In the genomic region with DNA sequence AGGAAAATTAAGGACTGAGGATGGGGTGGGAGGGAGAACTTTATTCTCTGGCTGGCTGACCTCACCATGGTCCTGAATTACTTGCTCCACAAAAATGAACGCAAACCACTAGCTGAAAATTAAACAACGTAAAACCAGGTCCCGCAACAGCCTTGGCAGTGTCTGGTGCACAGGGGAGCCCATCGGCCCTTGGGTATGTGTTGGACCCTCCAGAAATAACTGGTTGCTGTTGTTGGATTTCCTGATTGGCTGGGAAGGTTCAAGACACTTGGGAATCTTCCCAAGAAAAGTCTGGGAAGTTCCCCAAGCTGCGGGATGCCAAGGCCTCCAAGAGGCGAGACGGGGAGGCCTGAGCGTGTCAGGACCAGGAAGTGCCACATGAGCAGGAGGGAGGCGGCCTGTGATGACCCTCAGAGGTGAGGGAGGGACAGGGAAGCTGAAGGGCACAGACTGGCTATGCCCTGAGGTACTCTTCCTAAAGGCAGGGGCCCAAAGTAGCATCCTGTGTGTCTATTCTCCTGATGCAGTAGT, we compare ENCODE assay signal across 28 cellular contexts. TPM values are rescaled to one million over a fixed set of nuclear protein-coding genes. Genes with fewer than 3 reads are reported as not detected.
A peak's percentile ranks its signal among the peaks of the same experiment; 100 is the strongest.
DNase-seq lines count a peak whose midpoint lies in the region; ATAC-seq and TF ChIP-seq lines count a peak whose summit lies in the region.
"Had no signal": no experiment of that assay in that cellular context is flagged by ENCODE, and none has a peak within 500 bp of the region (broad histone marks: within the 10 kb centered on the region; RNA-seq: fewer than 3 reads in every experiment).

No MANE protein-coding gene starts in this region.

- in situ Hi-C loops in GM13977 (cut with MboI; ENCODE audit: low pct_unique_long_range_greater_than_20kb, low sequenced_read_pairs, unreplicated experiment): no loop called here

- H3K9me3 ChIP-seq in right cardiac atrium (ENCODE audit: control insufficient read depth, low read length) (no peaks in the 10 kb centered on the region), right atrium auricular region (no peaks in the 10 kb centered on the region), SJCRH30 (replicated peaks) (no peaks in the 10 kb centered on the region)
- H3K9me3 ChIP-seq: BLaER1, HAP-1, SK-N-SH had no signal

- H3K36me3 ChIP-seq in right atrium auricular region (peaks cover 38% of the 10 kb centered on the region), SJCRH30 (no peaks in the 10 kb centered on the region)

- TF ChIP-seq CTCF in right atrium auricular region (IDR thresholded peaks at IDR 0.05) (no peak), GM13977 (IDR thresholded peaks at IDR 0.05; ENCODE audit: extremely low read depth, insufficient read depth, missing control alignments) (no peak)

- H3K4me3 ChIP-seq in right cardiac atrium (ENCODE audit: low read length): no peak overlapping the region
- H3K4me3 ChIP-seq in right atrium auricular region: no peak overlapping the region
- no peak overlapping the region for H3K4me3 ChIP-seq in SJCRH30
- H3K4me3 ChIP-seq: BLaER1, HAP-1, PC-9 had no signal

- DNase-seq in right cardiac atrium (peak in 2 of 3 donors; percentile 60 to 66), right atrium auricular region (ENCODE audit: low spot score) (no peak), left colon (no peak), SJCRH30 (no peak), GM13977 (ENCODE audit: low spot score) (no peak), hippocampal formation (lab: John Stamatoyannopoulos, UW) (no peak)
- DNase-seq: CD4-positive, alpha-beta T cell; COR-L47; DMS53; GOT3; KBM-7; MV-4-11; NCI-H1105; NCI-H1436 treated with DMSO at 0.1 percent for 48 hours; NCI-H187 treated with DMSO at 0.1 percent for 48 hours; NCI-H446; NCI-H524 treated with DMSO at 0.1 percent for 48 hours; NCI-H774; NK-92 treated with Interleukin-12 subunit alpha and Interleukin-12 subunit beta, amount 100 ng/mL, for 24 hours; PC-9; RPMI8226; SIG-M5; SK-N-SH had no signal

- H3K27me3 ChIP-seq in right cardiac atrium (ENCODE audit: control insufficient read depth, insufficient read depth) (no peaks in the 10 kb centered on the region), right atrium auricular region (no peaks in the 10 kb centered on the region), SJCRH30 (no peaks in the 10 kb centered on the region)
- H3K27me3 ChIP-seq: BLaER1 had no signal

- peaks cover 2% of the 10 kb centered on the region for H3K4me1 ChIP-seq in right cardiac atrium (ENCODE audit: control insufficient read depth, insufficient read depth, low read length)
- no peaks in the 10 kb centered on the region for H3K4me1 ChIP-seq in right atrium auricular region
- H3K4me1 ChIP-seq in SJCRH30: peaks cover 10% of the 10 kb centered on the region
- H3K4me1 ChIP-seq: HAP-1 had no signal

- WGBS in right cardiac atrium: 49% methylated on average over 9 of the region's 9 CpGs

- no peak overlapping the region for H3K27ac ChIP-seq in right cardiac atrium (ENCODE audit: low read length)
- H3K27ac ChIP-seq in right atrium auricular region: no peak overlapping the region
- H3K27ac ChIP-seq in cingulate gyrus (ENCODE audit: low read depth, low read length): peak overlapping the region; percentile 41
- H3K27ac ChIP-seq in SJCRH30: no peak overlapping the region
- H3K27ac ChIP-seq: PC-9 had no signal

- ATAC-seq in right cardiac atrium (no peak), left colon (peak; percentile 10), GM19351 (IDR thresholded peaks at IDR 0.05; ENCODE audit: unreplicated experiment) (no peak)

- intact Hi-C loops in right cardiac atrium (cut with DNase I) (no loop called here), left colon (cut with DNase I, micrococcal nuclease) (no loop called here)

RNA-seq across cellular contexts. Expression of gene RASL10A, which starts 10.4 kb away (rescaled TPM):
- total RNA-seq in right cardiac atrium: 1 to 10 TPM; 1.1 to 2.9 (median 1.6) TPM
- polyA plus RNA-seq in right cardiac atrium: 1.2 TPM
- total RNA-seq in right atrium auricular region: 1 to 10 TPM; 1.1 to 1.8 TPM
- 1 to 10 TPM; 1.1 to 1.7 TPM for total RNA-seq in left colon
- total RNA-seq in SJCRH30 (2014; rRNA removed; shearing (Covaris generic)): 4.1 and 4.3 TPM in 2 replicates
- total RNA-seq: PC-9 had no signal
- polyA plus RNA-seq: AG04450 had no signal

RNA-seq across cellular contexts. Expression of gene GAS2L1, which starts 19.4 kb away (rescaled TPM):
- 10 to 100 TPM; 17.1 to 25.7 (median 22.6) TPM for total RNA-seq in right cardiac atrium
- 16.9 TPM for polyA plus RNA-seq in right cardiac atrium
- total RNA-seq in right atrium auricular region: 10 to 100 TPM; 19.4 to 28.0 TPM
- total RNA-seq in left colon: 10 to 100 TPM; 19.7 to 32.3 TPM
- 5.0 and 6.4 TPM in 2 replicates for total RNA-seq in SJCRH30 (2014; rRNA removed; shearing (Covaris generic))

RNA-seq across cellular contexts. Expression of gene EWSR1, which starts 57.8 kb away (rescaled TPM):
- total RNA-seq in right cardiac atrium (100 to 1,000 TPM; 136 to 162 (median 151) TPM), right atrium auricular region (100 to 1,000 TPM; 153 to 179 TPM), left colon (100 to 1,000 TPM; 158 to 192 TPM)
- polyA plus RNA-seq in right cardiac atrium: 119 TPM
- total RNA-seq in SJCRH30 (2014; rRNA removed; shearing (Covaris generic)): 275 and 298 TPM in 2 replicates

RNA-seq across cellular contexts. Expression of gene RHBDD3, which starts 58.1 kb away (rescaled TPM):
- total RNA-seq in right cardiac atrium (10 to 100 TPM; 16.8 to 19.3 (median 17.8) TPM), right atrium auricular region (10 to 100 TPM; 16.5 to 23.4 TPM), left colon (10 to 100 TPM; 13.4 to 19.7 TPM)
- 20.8 TPM for polyA plus RNA-seq in right cardiac atrium
- 20.3 and 21.8 TPM in 2 replicates for total RNA-seq in SJCRH30 (2014; rRNA removed; shearing (Covaris generic))

Comparison
In these comparisons a context has a peak if more than half of its experiments do, and no peak if none do; other contexts are left out.
1. DNase-seq: peak in right cardiac atrium (2 of 3); none in right atrium auricular region (single experiment), left colon (0 of 2), SJCRH30 (0 of 2), GM13977 (single experiment) and hippocampal formation (0 of 2).